Comparison of ENCODE assay signal across 13 cellular contexts in genomic region chr1:62068978-62069377, GRCh38.
DNase-seq lines count a peak whose midpoint lies in the region; ATAC-seq and TF ChIP-seq lines count a peak whose summit lies in the region.
"Had no signal": no experiment of that assay in that cellular context is flagged by ENCODE, and none has a peak within 500 bp of the region (broad histone marks: within the 10 kb centered on the region; RNA-seq: fewer than 3 reads in every experiment).

No MANE protein-coding gene starts in this region.

- H3K36me3 Mint-ChIP-seq in GM23338 (ENCODE audit: low read depth) (peaks cover 28% of the 10 kb centered on the region), T-cell (peaks cover 36% of the 10 kb centered on the region)

- 0 out of 2 replicates have a peak, but pooled peaks cover 2% of the 10 kb centered on the region for H3F3A ChIP-seq in GM23338 (replicated peaks; ENCODE audit: low read depth)

- 0 out of 2 replicates have a peak overlapping the region, but pooled peaks have one; percentile 3 for H3K27ac ChIP-seq in GM23338 (ENCODE audit: low read depth)
- H3K27ac ChIP-seq in ascending aorta: peak overlapping the region; percentile 67 to 95
- peak overlapping the region; percentile 60 to 92 (median 89) for H3K27ac ChIP-seq in heart right ventricle
- H3K27ac ChIP-seq in rectal smooth muscle tissue (ENCODE audit: low read depth, low read length): peak overlapping the region; percentile 80
- peak overlapping the region in 1 of 4 donors; percentile 63 for H3K27ac ChIP-seq in Peyer's patch

- peaks cover 15% of the 10 kb centered on the region for H3K9me3 Mint-ChIP-seq in GM23338
- no peaks in the 10 kb centered on the region for H3K9me3 Mint-ChIP-seq in T-cell

- ATAC-seq in GM23338: no peak
- peak; percentile 88 to 94 (median 92) for ATAC-seq in heart right ventricle
- ATAC-seq in T-cell (replicated peaks in 1 of 4): no peak
- ATAC-seq in HG03045 (IDR thresholded peaks at IDR 0.05; ENCODE audit: unreplicated experiment): no peak
- ATAC-seq in GM21390 (IDR thresholded peaks at IDR 0.05; ENCODE audit: unreplicated experiment): no peak
- ATAC-seq: Panc1 had no signal

- H3K9me3 ChIP-seq in ascending aorta (no peaks in the 10 kb centered on the region), heart right ventricle (peaks cover 0 to 7% (median 0%) of the 10 kb centered on the region in 11 donors), Peyer's patch (no peaks in the 10 kb centered on the region)

- H3K4me1 Mint-ChIP-seq in GM23338: peaks cover 13% of the 10 kb centered on the region
- no peaks in the 10 kb centered on the region for H3K4me1 Mint-ChIP-seq in T-cell

- no peak for DNase-seq in GM23338 (ENCODE audit: low spot score)
- peak in 1 of 2 donors; percentile 70 for DNase-seq in ascending aorta (ENCODE audit: low spot score in 2 of 2)
- peak in 1 of 2 donors; percentile 51 for DNase-seq in heart right ventricle
- DNase-seq in T-cell: no peak
- no peak for DNase-seq in Peyer's patch
- DNase-seq: activated CD4-positive, alpha-beta T cell treated with anti-CD3 and anti-CD28 coated beads for 48 hours; Karpas-422; nephron progenitor cell had no signal

- H3K9me2 ChIP-seq in GM23338 (ENCODE audit: insufficient read depth): no peaks in the 10 kb centered on the region

- TF ChIP-seq CTCF in GM23338 (conservative IDR thresholded peaks at IDR 0.05; ENCODE audit: low read depth in 2 of 2): no peak
- no peak for TF ChIP-seq CTCF in ascending aorta (IDR thresholded peaks at IDR 0.05)
- TF ChIP-seq CTCF in heart right ventricle (IDR thresholded peaks at IDR 0.05): no peak
- no peak for TF ChIP-seq CTCF in Peyer's patch (IDR thresholded peaks at IDR 0.05)

- H3K27me3 Mint-ChIP-seq in GM23338 (ENCODE audit: insufficient read depth, low read depth, poor library complexity): peaks cover 1% of the 10 kb centered on the region
- H3K27me3 Mint-ChIP-seq in T-cell: no peaks in the 10 kb centered on the region
- H3K27me3 Mint-ChIP-seq: brain had no signal

- no peaks in the 10 kb centered on the region for H4K20me1 ChIP-seq in GM23338 (replicated peaks; ENCODE audit: insufficient read depth)

- H3K36me3 ChIP-seq in GM23338 (ENCODE audit: insufficient read depth) (no peaks in the 10 kb centered on the region; the same call in 1 of the 2 replicates), ascending aorta (no peaks in the 10 kb centered on the region), heart right ventricle (no peaks in the 10 kb centered on the region), rectal smooth muscle tissue (ENCODE audit: control insufficient read depth, insufficient read depth, low read length) (no peaks in the 10 kb centered on the region), Peyer's patch (peaks cover 0 to 11% (median 0%) of the 10 kb centered on the region in 3 donors)

- H3K4me3 ChIP-seq in GM23338: no peak overlapping the region
- H3K4me3 ChIP-seq in ascending aorta: peak overlapping the region in 1 of 2 donors; percentile 30
- H3K4me3 ChIP-seq in heart right ventricle: no peak overlapping the region
- H3K4me3 ChIP-seq in rectal smooth muscle tissue (ENCODE audit: low read length): no peak overlapping the region
- H3K4me3 ChIP-seq in Peyer's patch: no peak overlapping the region

- no peak overlapping the region for H3K9ac ChIP-seq in rectal smooth muscle tissue (ENCODE audit: low read length)

- no peak overlapping the region for H3K27ac Mint-ChIP-seq in GM23338
- H3K27ac Mint-ChIP-seq in T-cell: no peak overlapping the region
- H3K27ac Mint-ChIP-seq: nephron progenitor cell had no signal

- intact Hi-C loops in ascending aorta (cut with DNase I): no loop called here
- intact Hi-C loops in heart right ventricle (cut with DNase I): loop anchor here in 9 of 10 donors (1.0 to 10.0 kb wide), 7 partner anchors 94 to 204 kb away; no protein-coding TSS in a partner anchor

- CTCF ChIA-PET in T-cell (lab: Charles Lee): interaction anchor here in 1 of 2 donors (0.5 to 0.8 kb wide), 3 partner anchors 9 to 678 kb away, joined by 3 to 8 read pairs (median 7); no protein-coding TSS in a partner anchor

- H3K4me1 ChIP-seq in GM23338 (ENCODE audit: insufficient read depth) (peaks cover 4% of the 10 kb centered on the region), ascending aorta (peaks cover 16 to 29% of the 10 kb centered on the region in 2 donors), heart right ventricle (peaks cover 0 to 66% (median 34%) of the 10 kb centered on the region in 9 donors), rectal smooth muscle tissue (ENCODE audit: control insufficient read depth, insufficient read depth, low read length) (peaks cover 13% of the 10 kb centered on the region), Peyer's patch (no peaks in the 10 kb centered on the region)

- no peaks in the 10 kb centered on the region for H3K79me2 ChIP-seq in GM23338 (replicated peaks; ENCODE audit: insufficient read depth)

- TF ChIP-seq POLR2A in Peyer's patch (IDR thresholded peaks at IDR 0.05): no peak

- H3K27me3 ChIP-seq in GM23338 (ENCODE audit: insufficient read depth) (no peaks in the 10 kb centered on the region), ascending aorta (no peaks in the 10 kb centered on the region), heart right ventricle (no peaks in the 10 kb centered on the region), rectal smooth muscle tissue (ENCODE audit: control insufficient read depth, insufficient read depth, low read length) (no peaks in the 10 kb centered on the region), Peyer's patch (no peaks in the 10 kb centered on the region)

- no peak overlapping the region for H3K4me2 ChIP-seq in GM23338

- H2AFZ ChIP-seq in GM23338: no peak overlapping the region

- POLR2A ChIA-PET in T-cell (lab: Charles Lee): no interaction called here

- WGBS in heart right ventricle, 2 donors: 11 to 22% methylated on average over 5 of the region's 5 CpGs

- H3K4me3 Mint-ChIP-seq in GM23338 (no peak overlapping the region), T-cell (no peak overlapping the region)
- H3K4me3 Mint-ChIP-seq: brain, nephron progenitor cell had no signal

TF ChIP-seq in GM23338, 12 proteins besides CTCF, POLR2A, EP300 and RAD21 (continues in another document):
- TF ChIP-seq JUNB (IDR thresholded peaks at IDR 0.05; ENCODE audit: unreplicated experiment): no peak
- no peak for TF ChIP-seq ZNF114 (CRISPR knock-in tag; IDR thresholded peaks at IDR 0.05)
- no peak for TF ChIP-seq EZH2phosphoT487 (IDR thresholded peaks at IDR 0.05; ENCODE audit: unreplicated experiment)
- no peak for TF ChIP-seq REST (IDR thresholded peaks at IDR 0.05; ENCODE audit: unreplicated experiment)
- TF ChIP-seq NANOG (IDR thresholded peaks at IDR 0.05; ENCODE audit: borderline replicate concordance): no peak
- TF ChIP-seq, protein P1, sequence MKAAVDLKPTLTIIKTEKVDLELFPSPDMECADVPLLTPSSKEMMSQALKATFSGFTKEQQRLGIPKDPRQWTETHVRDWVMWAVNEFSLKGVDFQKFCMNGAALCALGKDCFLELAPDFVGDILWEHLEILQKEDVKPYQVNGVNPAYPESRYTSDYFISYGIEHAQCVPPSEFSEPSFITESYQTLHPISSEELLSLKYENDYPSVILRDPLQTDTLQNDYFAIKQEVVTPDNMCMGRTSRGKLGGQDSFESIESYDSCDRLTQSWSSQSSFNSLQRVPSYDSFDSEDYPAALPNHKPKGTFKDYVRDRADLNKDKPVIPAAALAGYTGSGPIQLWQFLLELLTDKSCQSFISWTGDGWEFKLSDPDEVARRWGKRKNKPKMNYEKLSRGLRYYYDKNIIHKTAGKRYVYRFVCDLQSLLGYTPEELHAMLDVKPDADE (IDR thresholded peaks at IDR 0.05): no peak

Comparison
In these comparisons a context has a peak if more than half of its experiments do, and no peak if none do; other contexts are left out.
1. ATAC-seq: peak in heart right ventricle (8 of 8); none in GM23338 (single experiment), T-cell (0 of 4), HG03045 (single experiment) and GM21390 (single experiment).